2 cellular contexts compared by ENCODE assay signal in the genomic region with DNA sequence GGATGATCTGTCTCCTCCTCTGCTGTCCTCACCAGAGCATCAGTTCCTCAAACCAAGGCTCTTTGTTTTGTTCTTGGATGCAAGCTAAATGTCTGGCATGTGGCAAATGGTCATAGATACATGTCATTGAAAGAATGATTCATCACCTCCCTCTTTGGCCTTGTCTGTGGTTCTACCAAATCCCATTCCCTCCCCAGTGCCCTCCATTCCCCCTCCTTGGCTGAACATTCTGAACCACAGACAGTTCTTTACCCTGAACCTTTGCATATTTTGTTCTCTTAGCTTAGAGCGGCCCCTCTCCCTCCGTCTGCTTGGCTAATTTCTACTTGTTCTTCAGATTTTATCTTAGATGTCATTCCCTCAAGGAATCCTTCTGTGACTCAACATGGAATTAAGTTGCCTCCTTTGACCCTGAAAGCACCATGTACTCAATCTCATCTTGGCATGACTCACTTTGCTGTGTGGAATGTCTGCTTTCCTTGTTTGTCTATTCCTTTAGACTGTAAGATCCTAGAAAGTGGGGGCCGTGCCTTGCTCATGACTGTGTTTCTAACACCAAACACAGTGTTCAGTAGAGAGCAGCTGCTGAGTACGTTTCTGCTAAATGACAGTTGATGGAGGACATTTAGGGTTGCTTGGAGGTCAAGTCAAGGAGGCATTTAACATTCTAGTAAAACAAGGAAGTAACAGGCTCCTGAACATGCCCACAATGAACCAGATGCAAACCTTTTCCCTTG.
A peak's percentile ranks its signal among the peaks of the same experiment; 100 is the strongest.
TF ChIP-seq lines count a peak whose summit lies in the region.

No MANE protein-coding gene starts in this region.

TF ChIP-seq in IMR-90, 13 proteins besides CTCF, POLR2A, EP300 and RAD21:
- TF ChIP-seq SMC3 (IDR thresholded peaks at IDR 0.05; ENCODE audit: low read depth, low read length): no peak
- TF ChIP-seq, protein P1, sequence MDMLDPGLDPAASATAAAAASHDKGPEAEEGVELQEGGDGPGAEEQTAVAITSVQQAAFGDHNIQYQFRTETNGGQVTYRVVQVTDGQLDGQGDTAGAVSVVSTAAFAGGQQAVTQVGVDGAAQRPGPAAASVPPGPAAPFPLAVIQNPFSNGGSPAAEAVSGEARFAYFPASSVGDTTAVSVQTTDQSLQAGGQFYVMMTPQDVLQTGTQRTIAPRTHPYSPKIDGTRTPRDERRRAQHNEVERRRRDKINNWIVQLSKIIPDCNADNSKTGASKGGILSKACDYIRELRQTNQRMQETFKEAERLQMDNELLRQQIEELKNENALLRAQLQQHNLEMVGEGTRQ (IDR thresholded peaks at IDR 0.05; ENCODE audit: low read depth, low read length): no peak
- no peak for TF ChIP-seq RFX5 (IDR thresholded peaks at IDR 0.05; ENCODE audit: low read depth, low read length)
- TF ChIP-seq MAZ (IDR thresholded peaks at IDR 0.05; ENCODE audit: borderline replicate concordance, low read depth, low read length): peak; percentile 92
- 0 out of 2 replicates have a peak, but pooled peaks have one; percentile 43 for TF ChIP-seq MAFK (IDR thresholded peaks at IDR 0.05; ENCODE audit: low read depth, low read length)
- no peak for TF ChIP-seq CHD1 (IDR thresholded peaks at IDR 0.05; ENCODE audit: low read depth, low read length)
- peak; percentile 63 for TF ChIP-seq RCOR1 (IDR thresholded peaks at IDR 0.05; ENCODE audit: insufficient replicate concordance, low read length)
- 0 out of 2 replicates have a peak, but pooled peaks have one; percentile 21 for TF ChIP-seq MXI1 (IDR thresholded peaks at IDR 0.05; ENCODE audit: borderline replicate concordance, low read depth, low read length)
- peak; percentile 66 for TF ChIP-seq BHLHE40 (IDR thresholded peaks at IDR 0.05; ENCODE audit: low read depth, low read length)
- peak; percentile 97 for TF ChIP-seq FOS (IDR thresholded peaks at IDR 0.05; ENCODE audit: low read depth, low read length)
- TF ChIP-seq CEBPB (IDR thresholded peaks at IDR 0.05; ENCODE audit: low read depth, low read length): peak; percentile 52; the same call in 1 of the 2 replicates
- TF ChIP-seq NFE2L2 (IDR thresholded peaks at IDR 0.05; ENCODE audit: low read depth, low read length): peak; percentile 3; the same call in 1 of the 2 replicates
- TF ChIP-seq, protein P2, sequence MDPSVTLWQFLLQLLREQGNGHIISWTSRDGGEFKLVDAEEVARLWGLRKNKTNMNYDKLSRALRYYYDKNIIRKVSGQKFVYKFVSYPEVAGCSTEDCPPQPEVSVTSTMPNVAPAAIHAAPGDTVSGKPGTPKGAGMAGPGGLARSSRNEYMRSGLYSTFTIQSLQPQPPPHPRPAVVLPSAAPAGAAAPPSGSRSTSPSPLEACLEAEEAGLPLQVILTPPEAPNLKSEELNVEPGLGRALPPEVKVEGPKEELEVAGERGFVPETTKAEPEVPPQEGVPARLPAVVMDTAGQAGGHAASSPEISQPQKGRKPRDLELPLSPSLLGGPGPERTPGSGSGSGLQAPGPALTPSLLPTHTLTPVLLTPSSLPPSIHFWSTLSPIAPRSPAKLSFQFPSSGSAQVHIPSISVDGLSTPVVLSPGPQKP (IDR thresholded peaks at IDR 0.05; ENCODE audit: borderline replicate concordance, low read depth, low read length): no peak

TF ChIP-seq in GM12878, 131 proteins besides CTCF, POLR2A, EP300 and RAD21:
- TF ChIP-seq SPI1 (IDR thresholded peaks at IDR 0.05; ENCODE audit: borderline replicate concordance, insufficient read depth, low read depth, low read length) (peak; percentile 53; the same call in 1 of the 2 replicates), PML (IDR thresholded peaks at IDR 0.05; ENCODE audit: low read length) (no peak)
